Comparison of ENCODE assay signal across 8 cellular contexts in genomic region chr9:126558051-126558665, GRCh38. TPM values are rescaled to one million over a fixed set of nuclear protein-coding genes. Genes with fewer than 3 reads are reported as not detected.
DNase-seq lines count a peak whose midpoint lies in the region; ATAC-seq, FAIRE-seq and TF ChIP-seq lines count a peak whose summit lies in the region.

No MANE protein-coding gene starts in this region.

- H3K27ac ChIP-seq in CD8-positive, alpha-beta T cell (ENCODE audit: low read depth, low read length): no peak overlapping the region
- no peak overlapping the region for H3K27ac ChIP-seq in Peyer's patch
- H3K27ac ChIP-seq in gastroesophageal sphincter: no peak overlapping the region
- no peak overlapping the region for H3K27ac ChIP-seq in pancreas
- H3K27ac ChIP-seq in upper lobe of left lung: no peak overlapping the region

- H3K4me3 Mint-ChIP-seq in CD8-positive, alpha-beta T cell: no peak overlapping the region
- no peak overlapping the region for H3K4me3 Mint-ChIP-seq in activated T-helper 2 cell treated with anti-CD3 and anti-CD28 coated beads, Interferon-gamma antibody, Interleukin-2, Interleukin-4, amounts not matched to agents 10 μg/mL and 5 μg/mL and 100 μg/mL, durations not matched to agents 14 hours and 24 hours and 36 hours (ENCODE audit: low read depth)

- no peaks in the 10 kb centered on the region for H3K36me3 ChIP-seq in CD8-positive, alpha-beta T cell (ENCODE audit: insufficient read depth, low read length)
- H3K36me3 ChIP-seq in Peyer's patch (no peaks in the 10 kb centered on the region), gastroesophageal sphincter (no peaks in the 10 kb centered on the region), pancreas (no peaks in the 10 kb centered on the region), upper lobe of left lung (no peaks in the 10 kb centered on the region)

- H3K27me3 Mint-ChIP-seq in CD8-positive, alpha-beta T cell (ENCODE audit: low read depth): peaks cover 27% of the 10 kb centered on the region
- H3K27me3 Mint-ChIP-seq in activated T-helper 2 cell treated with anti-CD3 and anti-CD28 coated beads, Interferon-gamma antibody, Interleukin-2, Interleukin-4, amounts not matched to agents 10 μg/mL and 5 μg/mL and 100 μg/mL, durations not matched to agents 14 hours and 24 hours and 36 hours (ENCODE audit: low read depth): peaks cover 29% of the 10 kb centered on the region

- H3K4me3 ChIP-seq in CD8-positive, alpha-beta T cell (ENCODE audit: low read depth, low read length): no peak overlapping the region
- H3K4me3 ChIP-seq in Peyer's patch (no peak overlapping the region), gastroesophageal sphincter (no peak overlapping the region), pancreas (no peak overlapping the region), upper lobe of left lung (no peak overlapping the region)

- TF ChIP-seq EP300 in gastroesophageal sphincter (IDR thresholded peaks at IDR 0.05) (no peak), upper lobe of left lung (IDR thresholded peaks at IDR 0.05) (no peak)

- H3K9me3 ChIP-seq in CD8-positive, alpha-beta T cell (ENCODE audit: low read length): no peaks in the 10 kb centered on the region
- H3K9me3 ChIP-seq in Peyer's patch (no peaks in the 10 kb centered on the region), gastroesophageal sphincter (peaks cover 0 to 4% (median 0%) of the 10 kb centered on the region in 3 donors), pancreas (no peaks in the 10 kb centered on the region), upper lobe of left lung (no peaks in the 10 kb centered on the region)

- H3K27ac Mint-ChIP-seq in CD8-positive, alpha-beta T cell: no peak overlapping the region
- H3K27ac Mint-ChIP-seq in activated T-helper 2 cell treated with anti-CD3 and anti-CD28 coated beads, Interferon-gamma antibody, Interleukin-2, Interleukin-4, amounts not matched to agents 10 μg/mL and 5 μg/mL and 100 μg/mL, durations not matched to agents 14 hours and 24 hours and 36 hours: no peak overlapping the region

- H3K27me3 ChIP-seq in CD8-positive, alpha-beta T cell (ENCODE audit: insufficient read depth, low read length): peaks cover 4% of the 10 kb centered on the region
- no peaks in the 10 kb centered on the region for H3K27me3 ChIP-seq in Peyer's patch
- peaks cover 25% of the 10 kb centered on the region for H3K27me3 ChIP-seq in gastroesophageal sphincter
- peaks cover 0 to 2% (median 0%) of the 10 kb centered on the region in 4 donors for H3K27me3 ChIP-seq in pancreas
- H3K27me3 ChIP-seq in upper lobe of left lung: no peaks in the 10 kb centered on the region

- no peaks in the 10 kb centered on the region for H3K9me3 Mint-ChIP-seq in CD8-positive, alpha-beta T cell
- no peaks in the 10 kb centered on the region for H3K9me3 Mint-ChIP-seq in activated T-helper 2 cell treated with anti-CD3 and anti-CD28 coated beads, Interferon-gamma antibody, Interleukin-2, Interleukin-4, amounts not matched to agents 10 μg/mL and 5 μg/mL and 100 μg/mL, durations not matched to agents 14 hours and 24 hours and 36 hours

- 25 to 27% methylated on average over 2 to 3 of the region's 6 CpGs for WGBS in gastroesophageal sphincter (ENCODE audit: low coverage in 1 of 2), 2 donors
- WGBS in pancreas, 2 donors: 13 to 15% methylated on average over 4 to 6 of the region's 6 CpGs
- WGBS in upper lobe of left lung, 2 donors: 13 to 23% methylated on average over 3 to 6 of the region's 6 CpGs

- FAIRE-seq in HTR-8/SVneo (lab: Jason Lieb, UNC): no peak
- FAIRE-seq in pancreas (lab: Jason Lieb, UNC): no peak

- TF ChIP-seq POLR2A in Peyer's patch (IDR thresholded peaks at IDR 0.05) (no peak), gastroesophageal sphincter (IDR thresholded peaks at IDR 0.05) (no peak), upper lobe of left lung (IDR thresholded peaks at IDR 0.05) (no peak)

- DNase-seq in CD8-positive, alpha-beta T cell: peak; percentile 33 to 85 (median 66)
- peak; percentile 72 for DNase-seq in HTR-8/SVneo (ENCODE audit: insufficient read length, low spot score)
- DNase-seq in Peyer's patch: peak; percentile 57 to 86 (median 72)
- DNase-seq in activated T-helper 2 cell treated with anti-CD3 and anti-CD28 coated beads, Interferon-gamma antibody, Interleukin-2, Interleukin-4, amounts not matched to agents 10 μg/mL and 5 μg/mL and 100 μg/mL, durations not matched to agents 14 hours and 24 hours and 36 hours (ENCODE audit: low spot score): peak; percentile 38
- DNase-seq in pancreas: peak; percentile 42 to 88 (median 77)
- peak in 1 of 2 donors; percentile 81 for DNase-seq in upper lobe of left lung

- peak; percentile 88 for ATAC-seq in CD8-positive, alpha-beta T cell
- ATAC-seq in gastroesophageal sphincter (peak; percentile 63), pancreas (peak; percentile 68 to 99 (median 94)), upper lobe of left lung (ENCODE audit: low FRiP score in 2 of 2) (peak; percentile 84 to 89), GM19395 (IDR thresholded peaks at IDR 0.05; ENCODE audit: unreplicated experiment) (no peak)

- CTCF ChIA-PET in CD8-positive, alpha-beta T cell (lab: Charles Lee): interaction anchor here (0.6 to 6.8 kb wide), 34 partner anchors 8 to 1965 kb away, joined by 3 to 187 read pairs (median 4); no protein-coding TSS in a partner anchor

- H3K4me1 Mint-ChIP-seq in CD8-positive, alpha-beta T cell (ENCODE audit: low read depth): no peaks in the 10 kb centered on the region
- H3K4me1 Mint-ChIP-seq in activated T-helper 2 cell treated with anti-CD3 and anti-CD28 coated beads, Interferon-gamma antibody, Interleukin-2, Interleukin-4, amounts not matched to agents 10 μg/mL and 5 μg/mL and 100 μg/mL, durations not matched to agents 14 hours and 24 hours and 36 hours (ENCODE audit: low read depth): no peaks in the 10 kb centered on the region

- intact Hi-C loops in CD8-positive, alpha-beta T cell (cut with DNase I, micrococcal nuclease): loop anchor here (1.0 to 10.0 kb wide), 6 partner anchors 41 to 1151 kb away; no protein-coding TSS in a partner anchor
- intact Hi-C loops in activated T-helper 2 cell treated with anti-CD3 and anti-CD28 coated beads, Interferon-gamma antibody, Interleukin-2, Interleukin-4, amounts not matched to agents 10 μg/mL and 5 μg/mL and 100 μg/mL, durations not matched to agents 14 hours and 24 hours and 36 hours (cut with micrococcal nuclease): loop anchor here (1.0 to 5.0 kb wide), 2 partner anchors 41 to 59 kb away; no protein-coding TSS in a partner anchor
- intact Hi-C loops in pancreas (cut with DNase I): loop anchor here in 2 of 3 donors (5.0 to 10.0 kb wide), 2 partner anchors 53 to 61 kb away; no protein-coding TSS in a partner anchor

- peak; percentile 80 for TF ChIP-seq CTCF in CD8-positive, alpha-beta T cell (IDR thresholded peaks at IDR 0.05)
- TF ChIP-seq CTCF in Peyer's patch (IDR thresholded peaks at IDR 0.05) (peak; percentile 90 to 97 (median 94)), gastroesophageal sphincter (IDR thresholded peaks at IDR 0.05) (peak in 3 of 4 experiments; percentile 83 to 91 (median 90)), pancreas (IDR thresholded peaks at IDR 0.05) (peak; percentile 86 to 94 (median 92)), upper lobe of left lung (IDR thresholded peaks at IDR 0.05) (peak; percentile 81 to 93 (median 90))

- H3K36me3 Mint-ChIP-seq in CD8-positive, alpha-beta T cell: no peaks in the 10 kb centered on the region
- H3K36me3 Mint-ChIP-seq in activated T-helper 2 cell treated with anti-CD3 and anti-CD28 coated beads, Interferon-gamma antibody, Interleukin-2, Interleukin-4, amounts not matched to agents 10 μg/mL and 5 μg/mL and 100 μg/mL, durations not matched to agents 14 hours and 24 hours and 36 hours (ENCODE audit: low read depth): no peaks in the 10 kb centered on the region

- H3K4me1 ChIP-seq in CD8-positive, alpha-beta T cell (ENCODE audit: insufficient read depth, low read length): no peaks in the 10 kb centered on the region
- H3K4me1 ChIP-seq in Peyer's patch: no peaks in the 10 kb centered on the region
- H3K4me1 ChIP-seq in gastroesophageal sphincter: no peaks in the 10 kb centered on the region
- H3K4me1 ChIP-seq in pancreas: no peaks in the 10 kb centered on the region
- H3K4me1 ChIP-seq in upper lobe of left lung: no peaks in the 10 kb centered on the region

- POLR2A ChIA-PET in CD8-positive, alpha-beta T cell (lab: Charles Lee): interaction anchor here (1.1 kb wide), 1 partner anchor 44 kb away, joined by 3 read pairs; no protein-coding TSS in a partner anchor

RNA-seq across cellular contexts. Expression of gene LMX1B, which starts 55.6 kb away (rescaled TPM):
- not detected for total RNA-seq in CD8-positive, alpha-beta T cell
- not detected for total RNA-seq in Peyer's patch
- total RNA-seq in activated T-helper 2 cell treated with anti-CD3 and anti-CD28 coated beads, Interferon-gamma antibody, Interleukin-2, Interleukin-4, amounts not matched to agents 10 μg/mL and 5 μg/mL and 100 μg/mL, durations not matched to agents 14 hours and 24 hours and 36 hours: not detected in 2 replicates
- total RNA-seq in gastroesophageal sphincter: under 1 TPM; 0.13 to 0.58 (median 0.27) TPM
- total RNA-seq in pancreas: 1 to 10 TPM in 1 of 6 donors, under 1 TPM in 5; 0.14 to 1.2 (median 0.62) TPM
- polyA plus RNA-seq in pancreas: under 1 TPM; 0.05 to 0.30 TPM
- total RNA-seq in upper lobe of left lung: under 1 TPM in 2 of 6 donors, not detected in 4; 0.14 to 0.40 TPM
